In genomic region chr14:49867831-49868719, GRCh38 we compare ENCODE assay signal across 8 cellular contexts. TPM values are rescaled to one million over a fixed set of nuclear protein-coding genes. Genes with fewer than 3 reads are reported as not detected.
DNase-seq lines count a peak whose midpoint lies in the region; ATAC-seq and TF ChIP-seq lines count a peak whose summit lies in the region.

No MANE protein-coding gene starts in this region.

- no peaks in the 10 kb centered on the region for H3K27me3 Mint-ChIP-seq in Caco-2 (ENCODE audit: insufficient read depth, unreplicated experiment)
- H3K27me3 Mint-ChIP-seq in effector memory CD8-positive, alpha-beta T cell = peaks cover 0 to under 1% of the 10 kb centered on the region in 2 donors

- peak; percentile 86 for ATAC-seq in GM21381 (IDR thresholded peaks at IDR 0.05; ENCODE audit: unreplicated experiment)
- peak; percentile 93 for ATAC-seq in effector memory CD8-positive, alpha-beta T cell (replicated peaks)

- TF ChIP-seq CTCF in Caco-2 (IDR thresholded peaks at IDR 0.05; ENCODE audit: insufficient read depth in 1 of 2, low read depth in 1 of 2, low read length in 1 of 2, severe bottlenecking in 1 of 2, unreplicated experiment in 1 of 2) = no peak

- H3K23ac ChIP-seq in mesendoderm (ENCODE audit: low read length) = no peak overlapping the region

- no peaks in the 10 kb centered on the region for H3K9me3 Mint-ChIP-seq in Caco-2 (ENCODE audit: unreplicated experiment)
- no peaks in the 10 kb centered on the region for H3K9me3 Mint-ChIP-seq in effector memory CD8-positive, alpha-beta T cell

- intact Hi-C loops in Caco-2 (cut with micrococcal nuclease; ENCODE audit: unreplicated experiment) = loop anchor here (1.0 to 5.0 kb wide), 2 partner anchors 24 to 664 kb away; partner anchors contain the start of gene MAP4K5

- H3K56ac ChIP-seq in mesendoderm (ENCODE audit: low read length) = peak overlapping the region; percentile 91

- POLR2A ChIA-PET in Caco-2 (lab: Charles Lee) = interaction anchor here (0.5 to 1.5 kb wide), 12 partner anchors 15 to 248 kb away, joined by 3 to 8 read pairs (median 4); partner anchors contain the start of genes ARF6, NEMF and VCPKMT

- H3K18ac ChIP-seq in mesendoderm (ENCODE audit: low read length) = peak overlapping the region; percentile 99

- H3K4me1 Mint-ChIP-seq in Caco-2 (ENCODE audit: low read depth, unreplicated experiment) = peaks cover 5% of the 10 kb centered on the region
- H3K4me1 Mint-ChIP-seq in effector memory CD8-positive, alpha-beta T cell (ENCODE audit: low read depth in 2 of 2) = peaks cover 14 to 18% of the 10 kb centered on the region in 2 donors

- H3K4me3 ChIP-seq in Caco-2 (ENCODE audit: low read depth, low read length) (peak overlapping the region; percentile 47), mesendoderm (ENCODE audit: low read length) (peak overlapping the region; percentile 44)

- H3K27ac Mint-ChIP-seq in Caco-2 (ENCODE audit: unreplicated experiment) = peak overlapping the region; percentile 89
- H3K27ac Mint-ChIP-seq in effector memory CD8-positive, alpha-beta T cell = peak overlapping the region; percentile 93 to 98

- H4K5ac ChIP-seq in mesendoderm (ENCODE audit: low read length) = no peak overlapping the region

- peak overlapping the region; percentile 95 for H3K4me3 Mint-ChIP-seq in Caco-2 (ENCODE audit: unreplicated experiment)
- peak overlapping the region; percentile 84 to 90 for H3K4me3 Mint-ChIP-seq in effector memory CD8-positive, alpha-beta T cell

- CTCF ChIA-PET in Caco-2 (lab: Charles Lee) = interaction anchor here (0.6 to 1.7 kb wide), 14 partner anchors 8 to 798 kb away, joined by 3 to 10 read pairs (median 5); partner anchors contain the start of gene NEMF

- H2BK120ac ChIP-seq in mesendoderm (ENCODE audit: low read depth, low read length) = no peak overlapping the region

- H3K27me3 ChIP-seq in Caco-2 (replicated peaks; ENCODE audit: control insufficient read depth, insufficient read depth, low read length) = no peaks in the 10 kb centered on the region
- H3K27me3 ChIP-seq in mesendoderm (ENCODE audit: insufficient read depth, low read length, poor library complexity) = no peaks in the 10 kb centered on the region

- H4K8ac ChIP-seq in mesendoderm (ENCODE audit: low read depth, low read length) = no peak overlapping the region

- no TSS peak for BruUV-seq in Caco-2 (replicated peaks; lab: Mats Ljungman, UMichigan)

- no peaks in the 10 kb centered on the region for H3K9me3 ChIP-seq in Caco-2

- peaks cover 4% of the 10 kb centered on the region for H3K36me3 Mint-ChIP-seq in Caco-2 (ENCODE audit: insufficient read depth, unreplicated experiment)
- H3K36me3 Mint-ChIP-seq in effector memory CD8-positive, alpha-beta T cell (ENCODE audit: insufficient read depth) = peaks cover 5% of the 10 kb centered on the region

- H2AK5ac ChIP-seq in mesendoderm (ENCODE audit: low read length) = no peak overlapping the region

- peak overlapping the region; percentile 93 for H3K4ac ChIP-seq in mesendoderm (ENCODE audit: low read depth, low read length)

- H3K79me2 ChIP-seq in mesendoderm (ENCODE audit: control insufficient read depth, insufficient read depth, low read length) = no peaks in the 10 kb centered on the region

- H3K27ac ChIP-seq in mesendoderm (ENCODE audit: low read depth, low read length) = peak overlapping the region; percentile 49

- H2BK15ac ChIP-seq in mesendoderm (replicated peaks; ENCODE audit: low read depth) = no peak overlapping the region

- H2BK5ac ChIP-seq in mesendoderm (ENCODE audit: low read length) = peak overlapping the region; percentile 47

- H3K36me3 ChIP-seq in Caco-2 (ENCODE audit: control insufficient read depth, insufficient read depth, low read length) (no peaks in the 10 kb centered on the region), mesendoderm (ENCODE audit: control insufficient read depth, insufficient read depth, low read length) (no peaks in the 10 kb centered on the region)

- peak; percentile 94 to 97 for DNase-seq in Caco-2
- DNase-seq in HT1080 (ENCODE audit: low read depth) = peak; percentile 96
- peak; percentile 98 for DNase-seq in NK-92 treated with Interleukin-12 subunit alpha and Interleukin-12 subunit beta, amount 100 ng/mL, for 24 hours (lab: John Stamatoyannopoulos, UW)
- peak; percentile 95 to 97 for DNase-seq in activated CD8-positive, alpha-beta memory T cell treated with anti-CD3 and anti-CD28 coated beads for 4 hours (ENCODE audit: low read depth in 2 of 2)
- peak; percentile 91 to 94 (median 92) for DNase-seq in effector memory CD8-positive, alpha-beta T cell
- DNase-seq in mesendoderm = peak; percentile 97
- DNase-seq in stimulated activated CD8-positive, alpha-beta memory T cell treated with anti-CD3 and anti-CD28 coated beads, Interleukin-12 subunit alpha, Interleukin-12 subunit beta, amount 100 ng/mL, for 24 hours (ENCODE audit: extremely low read depth) = peak; percentile 95

- H3K4me2 ChIP-seq in mesendoderm (ENCODE audit: low read length) = peak overlapping the region; percentile 56

- no CpG with 5 or more reads among the region's 57 CpGs for WGBS in mesendoderm (ENCODE audit: extremely low coverage, insufficient coverage, low lambda C conversion rate)

- H3K79me1 ChIP-seq in mesendoderm (ENCODE audit: low read length) = no peaks in the 10 kb centered on the region

- H3K9ac ChIP-seq in mesendoderm (ENCODE audit: low read length) = peak overlapping the region; percentile 85

- H3K4me1 ChIP-seq in Caco-2 (peaks cover 11% of the 10 kb centered on the region), mesendoderm (ENCODE audit: control insufficient read depth, low read depth, low read length) (no peaks in the 10 kb centered on the region)

RNA-seq across cellular contexts. Expression of gene NEMF, which starts 15.5 kb away (rescaled TPM):
- 57.4 and 62.7 TPM in 2 replicates for total RNA-seq in Caco-2 (2022)
- total RNA-seq in HT1080 (2014; rRNA removed; shearing (Covaris generic)) = 31.2 and 38.6 TPM in 2 replicates
- polyA plus RNA-seq in HT1080 (2015; cell fraction: cytosol; rRNA removed) = 21.7 and 28.4 TPM in 2 replicates
- 76.7 and 92.4 TPM in 2 replicates for polyA plus RNA-seq in HT1080 (2015; cell fraction: nucleus; rRNA removed)
- 54.8 TPM for polyA plus RNA-seq in mesendoderm (2013, experiment 1 of 2)
- 55.7 TPM for polyA plus RNA-seq in mesendoderm (2013, experiment 2 of 2)

RNA-seq across cellular contexts. Expression of gene ARF6, which starts 24.8 kb away (rescaled TPM):
- 58.1 and 58.8 TPM in 2 replicates for total RNA-seq in Caco-2 (2022)
- 65.4 and 119 TPM in 2 replicates for total RNA-seq in HT1080 (2014; rRNA removed; shearing (Covaris generic))
- 121 and 132 TPM in 2 replicates for polyA plus RNA-seq in HT1080 (2015; cell fraction: cytosol; rRNA removed)
- 64.0 and 64.1 TPM in 2 replicates for polyA plus RNA-seq in HT1080 (2015; cell fraction: nucleus; rRNA removed)
- polyA plus RNA-seq in mesendoderm (2013, experiment 1 of 2) = 42.5 TPM
- polyA plus RNA-seq in mesendoderm (2013, experiment 2 of 2) = 41.9 TPM

Comparison
In these comparisons a context has a peak if more than half of its experiments do, and no peak if none do; other contexts are left out.
1. Peak in every context shown above with its lines: DNase-seq, ATAC-seq, H3K4me3 ChIP-seq and H3K27ac ChIP-seq.